Comparison of ENCODE assay signal across 7 cellular contexts in genomic region chr5:70778240-70778639, GRCh38.
DNase-seq lines count a peak whose midpoint lies in the region; ATAC-seq and TF ChIP-seq lines count a peak whose summit lies in the region.
"Not testable (repeated sequence)": the region's sequence is repeated elsewhere in the genome, so short reads cannot be mapped to it uniquely, and the experiment has no call there.

No MANE protein-coding gene starts in this region.

- not testable (repeated sequence) for H3K4me3 Mint-ChIP-seq in activated CD4-positive, alpha-beta T cell treated with anti-CD3 and anti-CD28 coated beads for 36 hours; activated CD8-positive, alpha-beta memory T cell treated with anti-CD3 and anti-CD28 coated beads, Interleukin-2, amount 10 ng/mL, durations not matched to agents 7 days and 5 days; natural killer cell treated with Interleukin-12 subunit alpha and Interleukin-12 subunit beta and Interleukin-15 and Interleukin-18, amount 100 ng/mL, for 72 hours

- H3K27me3 Mint-ChIP-seq in activated CD4-positive, alpha-beta T cell treated with anti-CD3 and anti-CD28 coated beads for 36 hours; activated CD8-positive, alpha-beta memory T cell treated with anti-CD3 and anti-CD28 coated beads, Interleukin-2, amount 10 ng/mL, durations not matched to agents 7 days and 5 days; natural killer cell treated with Interleukin-12 subunit alpha and Interleukin-12 subunit beta and Interleukin-15 and Interleukin-18, amount 100 ng/mL, for 72 hours: not testable (repeated sequence)

- not testable (repeated sequence) for H3K36me3 Mint-ChIP-seq in activated CD4-positive, alpha-beta T cell treated with anti-CD3 and anti-CD28 coated beads for 36 hours (ENCODE audit: low read depth); activated CD8-positive, alpha-beta memory T cell treated with anti-CD3 and anti-CD28 coated beads, Interleukin-2, amount 10 ng/mL, durations not matched to agents 7 days and 5 days; natural killer cell treated with Interleukin-12 subunit alpha and Interleukin-12 subunit beta and Interleukin-15 and Interleukin-18, amount 100 ng/mL, for 72 hours

- TF ChIP-seq CTCF in heart left ventricle (IDR thresholded peaks at IDR 0.05); stomach (IDR thresholded peaks at IDR 0.05); uterus (IDR thresholded peaks at IDR 0.05): not testable (repeated sequence)

- H3K4me1 Mint-ChIP-seq in activated CD4-positive, alpha-beta T cell treated with anti-CD3 and anti-CD28 coated beads for 36 hours; activated CD8-positive, alpha-beta memory T cell treated with anti-CD3 and anti-CD28 coated beads, Interleukin-2, amount 10 ng/mL, durations not matched to agents 7 days and 5 days; natural killer cell treated with Interleukin-12 subunit alpha and Interleukin-12 subunit beta and Interleukin-15 and Interleukin-18, amount 100 ng/mL, for 72 hours (ENCODE audit: low read depth in 2 of 2): not testable (repeated sequence)

- H3K27me3 ChIP-seq in heart left ventricle, stomach, uterus: not testable (repeated sequence)

- intact Hi-C loops in activated CD4-positive, alpha-beta T cell treated with anti-CD3 and anti-CD28 coated beads for 36 hours (cut with DNase I, micrococcal nuclease); heart left ventricle (cut with DNase I); stomach (cut with DNase I; ENCODE audit: low total_unique reads); uterus (cut with DNase I; ENCODE audit: low total_unique reads): not testable (repeated sequence)

- H3K9me3 Mint-ChIP-seq in activated CD4-positive, alpha-beta T cell treated with anti-CD3 and anti-CD28 coated beads for 36 hours (ENCODE audit: low read depth); activated CD8-positive, alpha-beta memory T cell treated with anti-CD3 and anti-CD28 coated beads, Interleukin-2, amount 10 ng/mL, durations not matched to agents 7 days and 5 days (ENCODE audit: low read depth); natural killer cell treated with Interleukin-12 subunit alpha and Interleukin-12 subunit beta and Interleukin-15 and Interleukin-18, amount 100 ng/mL, for 72 hours: not testable (repeated sequence)

- ATAC-seq in activated CD4-positive, alpha-beta T cell treated with anti-CD3 and anti-CD28 coated beads for 36 hours; activated CD8-positive, alpha-beta memory T cell treated with anti-CD3 and anti-CD28 coated beads, Interleukin-2, amount 10 ng/mL, durations not matched to agents 7 days and 5 days; heart left ventricle; natural killer cell treated with Interleukin-12 subunit alpha and Interleukin-12 subunit beta and Interleukin-15 and Interleukin-18, amount 100 ng/mL, for 72 hours: not testable (repeated sequence)

- POLR2A ChIA-PET in activated CD4-positive, alpha-beta T cell treated with anti-CD3 and anti-CD28 coated beads for 36 hours (lab: Charles Lee) = not testable (repeated sequence)

- H3K36me3 ChIP-seq in heart left ventricle, stomach, uterus: not testable (repeated sequence)

- not testable (repeated sequence) for TF ChIP-seq POLR2A in heart left ventricle (IDR thresholded peaks at IDR 0.05); stomach (IDR thresholded peaks at IDR 0.05); uterus (IDR thresholded peaks at IDR 0.05)

- CTCF ChIA-PET in activated CD4-positive, alpha-beta T cell treated with anti-CD3 and anti-CD28 coated beads for 36 hours (lab: Charles Lee); activated CD8-positive, alpha-beta memory T cell treated with anti-CD3 and anti-CD28 coated beads, Interleukin-2, amount 10 ng/mL, durations not matched to agents 7 days and 5 days (lab: Charles Lee): not testable (repeated sequence)

- not testable (repeated sequence) for H3K27ac Mint-ChIP-seq in activated CD4-positive, alpha-beta T cell treated with anti-CD3 and anti-CD28 coated beads for 36 hours; activated CD8-positive, alpha-beta memory T cell treated with anti-CD3 and anti-CD28 coated beads, Interleukin-2, amount 10 ng/mL, durations not matched to agents 7 days and 5 days; natural killer cell treated with Interleukin-12 subunit alpha and Interleukin-12 subunit beta and Interleukin-15 and Interleukin-18, amount 100 ng/mL, for 72 hours

- H3K4me1 ChIP-seq in heart left ventricle, stomach, uterus: not testable (repeated sequence)

- H3K9me3 ChIP-seq in heart left ventricle, stomach, uterus: not testable (repeated sequence)

- TF ChIP-seq EP300 in stomach (IDR thresholded peaks at IDR 0.05) = not testable (repeated sequence)

- not testable (repeated sequence) for H3K4me3 ChIP-seq in heart left ventricle, stomach, uterus

- WGBS in heart left ventricle, 4 donors = 74 to 95% (median 86%) methylated on average over 4 of the region's 9 CpGs
- WGBS in stomach, 5 donors = 97 to 100% (median 99%) methylated on average over 3 to 4 of the region's 9 CpGs

- not testable (repeated sequence) for H3K27ac ChIP-seq in heart left ventricle, stomach, uterus

- DNase-seq in activated CD4-positive, alpha-beta T cell treated with anti-CD3 and anti-CD28 coated beads for 36 hours = peak; percentile 2
- peak; percentile 37 for DNase-seq in activated CD8-positive, alpha-beta memory T cell treated with anti-CD3 and anti-CD28 coated beads, Interleukin-2, amount 10 ng/mL, durations not matched to agents 7 days and 5 days
- DNase-seq in activated naive CD8-positive, alpha-beta T cell treated with anti-CD3 and anti-CD28 coated beads, Interleukin-2, amount 50 U/mL, for 16 hours (ENCODE audit: low read depth, low spot score) = peak; percentile 0
- peak in 4 of 5 donors; percentile 5 to 24 (median 22) for DNase-seq in heart left ventricle
- peak; percentile 18 for DNase-seq in natural killer cell treated with Interleukin-12 subunit alpha and Interleukin-12 subunit beta and Interleukin-15 and Interleukin-18, amount 100 ng/mL, for 72 hours (ENCODE audit: low spot score)
- DNase-seq in stomach = peak; percentile 20
- DNase-seq in uterus = peak; percentile 0 to 14
